In genomic region chr18:75218064-75218463, GRCh38 we compare ENCODE assay signal across 14 cellular contexts. TPM values are rescaled to one million over a fixed set of nuclear protein-coding genes. Genes with fewer than 3 reads are reported as not detected.
A peak's percentile ranks its signal among the peaks of the same experiment; 100 is the strongest.
DNase-seq lines count a peak whose midpoint lies in the region; ATAC-seq and TF ChIP-seq lines count a peak whose summit lies in the region.
"Had no signal": no experiment of that assay in that cellular context is flagged by ENCODE, and none has a peak within 500 bp of the region (broad histone marks: within the 10 kb centered on the region; RNA-seq: fewer than 3 reads in every experiment).

No MANE protein-coding gene starts in this region.

- H3K9me3 ChIP-seq in hepatocyte (ENCODE audit: low read depth) (no peaks in the 10 kb centered on the region), stomach smooth muscle (ENCODE audit: control insufficient read depth in 2 of 2, low read length in 2 of 2) (no peaks in the 10 kb centered on the region)
- H3K9me3 ChIP-seq: SJCRH30 had no signal

- H3K79me2 ChIP-seq in hepatocyte: peaks cover 100% of the 10 kb centered on the region

- DNase-seq in NCI-H748 (lab: John Stamatoyannopoulos, UW; ENCODE audit: unreplicated experiment) (peak; percentile 56), NCI-H748 treated with DMSO at 0.1 percent for 48 hours (lab: John Stamatoyannopoulos, UW) (no peak), NCI-H2227 treated with DMSO at 0.1 percent for 48 hours (lab: John Stamatoyannopoulos, UW) (peak; percentile 54), hepatocyte (ENCODE audit: low spot score) (no peak), AG08395 (ENCODE audit: low spot score) (no peak), NK-92 (lab: John Stamatoyannopoulos, UW; ENCODE audit: unreplicated experiment) (no peak)
- no peak for DNase-seq in stimulated activated naive CD8-positive, alpha-beta T cell treated with anti-CD3 and anti-CD28 coated beads, Interleukin-15, Interleukin-2, amounts not matched to agents 100 U/mL and 50 U/mL, for 24 hours
- DNase-seq: activated naive CD4-positive, alpha-beta T cell; central memory CD4-positive, alpha-beta T cell; GDM1; NCI-H1092 treated with DMSO at 0.1 percent for 48 hours; SJCRH30; stimulated activated CD4-positive, alpha-beta T cell treated with anti-CD3 and anti-CD28 coated beads, Interleukin-4, amount 100 ng/mL, for 24 hours had no signal

- H4K20me1 ChIP-seq in hepatocyte (ENCODE audit: insufficient read depth, poor library complexity, severe bottlenecking): no peaks in the 10 kb centered on the region

- ATAC-seq in stimulated activated naive CD8-positive, alpha-beta T cell treated with anti-CD3 and anti-CD28 coated beads, Interleukin-15, Interleukin-2, amounts not matched to agents 100 U/mL and 50 U/mL, for 24 hours: no peak

- WGBS in hepatocyte (ENCODE audit: low lambda C conversion rate, missing lambda C conversion rate): 70% methylated on average over 3 of the region's 3 CpGs

- no peaks in the 10 kb centered on the region for H3K9me2 ChIP-seq in hepatocyte (replicated peaks; ENCODE audit: insufficient read depth)

- H3K9ac ChIP-seq in stomach smooth muscle (ENCODE audit: low read length in 2 of 2): no peak overlapping the region

- H3K4me2 ChIP-seq in hepatocyte: peak overlapping the region; percentile 44

- H3K36me3 ChIP-seq in hepatocyte (replicated peaks; ENCODE audit: insufficient read depth, low read depth): no peaks in the 10 kb centered on the region
- H3K36me3 ChIP-seq in stomach smooth muscle (ENCODE audit: control insufficient read depth in 2 of 2, insufficient read depth in 2 of 2, low read length in 2 of 2): no peaks in the 10 kb centered on the region
- H3K36me3 ChIP-seq: SJCRH30 had no signal

- no peak overlapping the region for H2AFZ ChIP-seq in hepatocyte

- H3K4me1 ChIP-seq in hepatocyte (ENCODE audit: insufficient read depth) (peaks cover 71% of the 10 kb centered on the region), stomach smooth muscle (ENCODE audit: control insufficient read depth, insufficient read depth, low read length) (peaks cover 33% of the 10 kb centered on the region)
- H3K4me1 ChIP-seq: SJCRH30 had no signal

- no peak for TF ChIP-seq CTCF in hepatocyte (IDR thresholded peaks at IDR 0.05; ENCODE audit: poor library complexity)

- H3K27me3 ChIP-seq in hepatocyte (no peaks in the 10 kb centered on the region), stomach smooth muscle (ENCODE audit: control insufficient read depth in 1 of 2, insufficient read depth in 2 of 2, low read length in 2 of 2) (no peaks in the 10 kb centered on the region)
- H3K27me3 ChIP-seq: SJCRH30 had no signal

- no peak overlapping the region for H3K4me3 ChIP-seq in hepatocyte
- H3K4me3 ChIP-seq in stomach smooth muscle (ENCODE audit: low read length in 2 of 2): no peak overlapping the region
- H3K4me3 ChIP-seq: SJCRH30 had no signal

- peak overlapping the region; percentile 49 for H3K27ac ChIP-seq in hepatocyte
- peak overlapping the region; percentile 53 for H3K27ac ChIP-seq in stomach smooth muscle (ENCODE audit: low read length)
- H3K27ac ChIP-seq: SJCRH30 had no signal

RNA-seq across cellular contexts. Expression of gene TSHZ1, which starts 7.5 kb away (rescaled TPM):
- 13.1 TPM in 2 replicates for total RNA-seq in hepatocyte
- 8.5 and 12.7 TPM in 2 replicates for polyA plus RNA-seq in hepatocyte

RNA-seq across cellular contexts. Expression of gene PTGR3, which starts 9.1 kb away (rescaled TPM):
- total RNA-seq in hepatocyte: 25.7 and 30.7 TPM in 2 replicates
- polyA plus RNA-seq in hepatocyte: 24.4 and 32.2 TPM in 2 replicates

Comparison
In these comparisons a context has a peak if more than half of its experiments do, and no peak if none do; other contexts are left out.
1. DNase-seq: peak in NCI-H748 (single experiment) and NCI-H2227 treated with DMSO at 0.1 percent for 48 hours (single experiment); none in NCI-H748 treated with DMSO at 0.1 percent for 48 hours (single experiment), hepatocyte (single experiment), AG08395 (single experiment), NK-92 (single experiment) and stimulated activated naive CD8-positive, alpha-beta T cell treated with anti-CD3 and anti-CD28 coated beads, Interleukin-15, Interleukin-2, amounts not matched to agents 100 U/mL and 50 U/mL, for 24 hours (single experiment).